Comparison of ENCODE assay signal across 16 cellular contexts in the genomic region with DNA sequence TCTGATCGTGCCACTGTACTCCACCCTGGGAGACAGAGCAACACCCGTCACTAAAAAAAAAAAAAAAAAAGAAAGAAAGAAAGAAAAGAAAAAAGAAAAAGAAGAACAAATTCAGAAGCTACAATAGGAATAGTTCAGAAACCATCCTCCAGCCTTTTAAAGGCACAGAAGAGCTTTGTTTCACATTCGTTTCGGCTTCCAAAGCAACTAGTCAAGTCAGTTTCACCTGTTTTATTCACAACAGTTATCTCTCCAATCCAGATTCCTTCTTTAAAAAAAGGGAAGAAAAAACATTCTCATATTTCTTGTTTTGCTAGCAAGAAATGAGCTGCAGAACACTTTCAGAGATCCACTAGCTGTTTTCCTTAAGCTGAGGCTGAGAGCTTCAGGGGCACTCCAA.
DNase-seq lines count a peak whose midpoint lies in the region; ATAC-seq and TF ChIP-seq lines count a peak whose summit lies in the region.
"Had no signal": no experiment of that assay in that cellular context is flagged by ENCODE, and none has a peak within 500 bp of the region (broad histone marks: within the 10 kb centered on the region; RNA-seq: fewer than 3 reads in every experiment).

No MANE protein-coding gene starts in this region.

- H2BK120ac ChIP-seq in mesenchymal stem cell (ENCODE audit: low read depth, low read length) = peak overlapping the region; percentile 4

- H3K14ac ChIP-seq in mesenchymal stem cell (ENCODE audit: low read length in 2 of 2) = no peak overlapping the region

- H3K9ac ChIP-seq in mesenchymal stem cell (ENCODE audit: low read length) = peak overlapping the region; percentile 85

- H3K23ac ChIP-seq in mesenchymal stem cell (ENCODE audit: low read length in 2 of 2) = no peak overlapping the region

- POLR2A ChIA-PET in activated CD4-positive, alpha-beta T cell treated with anti-CD3 and anti-CD28 coated beads, Interleukin-2, amount 10 ng/mL, durations not matched to agents 7 days and 5 days (lab: Charles Lee) = no interaction called here

- no peak for ATAC-seq in stimulated activated effector memory CD8-positive, alpha-beta T cell treated with anti-CD3 and anti-CD28 coated beads, Interleukin-12 subunit alpha, Interleukin-12 subunit beta, amount 100 ng/mL, for 72 hours
- ATAC-seq in heart left ventricle = no peak
- ATAC-seq: activated CD8-positive, alpha-beta memory T cell treated with anti-CD3 and anti-CD28 coated beads, Interleukin-2, amount 10 ng/mL, durations not matched to agents 7 days and 5 days had no signal

- H3K18ac ChIP-seq in mesenchymal stem cell (ENCODE audit: low read depth in 1 of 2, low read length in 2 of 2) = no peak overlapping the region

- CTCF ChIA-PET in activated CD4-positive, alpha-beta T cell treated with anti-CD3 and anti-CD28 coated beads, Interleukin-2, amount 10 ng/mL, durations not matched to agents 7 days and 5 days (lab: Charles Lee) = interaction anchor here (0.6 kb wide), 1 partner anchor 229 kb away, joined by 3 read pairs; no protein-coding TSS in a partner anchor

- H3K27ac ChIP-seq in brain microvascular endothelial cell (peak overlapping the region; percentile 96), mesenchymal stem cell (ENCODE audit: low read length, poor library complexity, severe bottlenecking) (peak overlapping the region; percentile 89), thyroid gland (no peak overlapping the region), heart left ventricle (peak overlapping the region in 2 of 12 donors; percentile 25 to 42)

- peaks cover 22% of the 10 kb centered on the region for H3K36me3 Mint-ChIP-seq in activated CD4-positive, alpha-beta T cell treated with anti-CD3 and anti-CD28 coated beads, Interleukin-2, amount 10 ng/mL, durations not matched to agents 7 days and 5 days (ENCODE audit: low read depth)
- H3K36me3 Mint-ChIP-seq in type B pancreatic cell = peaks cover 4% of the 10 kb centered on the region
- no peaks in the 10 kb centered on the region for H3K36me3 Mint-ChIP-seq in stimulated activated effector memory CD8-positive, alpha-beta T cell treated with anti-CD3 and anti-CD28 coated beads, Interleukin-12 subunit alpha, Interleukin-12 subunit beta, amount 100 ng/mL, for 72 hours
- H3K36me3 Mint-ChIP-seq: activated CD8-positive, alpha-beta memory T cell treated with anti-CD3 and anti-CD28 coated beads, Interleukin-2, amount 10 ng/mL, durations not matched to agents 7 days and 5 days had no signal

- H3K4me1 ChIP-seq in mesenchymal stem cell (ENCODE audit: control insufficient read depth, insufficient read depth, low read depth, low read length) (peaks cover 12% of the 10 kb centered on the region), thyroid gland (no peaks in the 10 kb centered on the region), heart left ventricle (peaks cover 0 to 23% (median 18%) of the 10 kb centered on the region in 12 donors)

- DNase-seq in activated CD4-positive, alpha-beta T cell treated with anti-CD3 and anti-CD28 coated beads, Interleukin-2, amount 10 ng/mL, durations not matched to agents 7 days and 5 days = no peak
- no peak for DNase-seq in activated CD4-positive, alpha-beta T cell treated with anti-CD3 and anti-CD28 coated beads, Interleukin-2, amount 50 U/mL, for 1 hour
- DNase-seq in brain microvascular endothelial cell = no peak
- peak; percentile 13 for DNase-seq in mesenchymal stem cell
- DNase-seq in type B pancreatic cell (ENCODE audit: extremely low spot score, unreplicated experiment) = no peak
- DNase-seq in thyroid gland = no peak
- no peak for DNase-seq in stimulated activated effector memory CD8-positive, alpha-beta T cell treated with anti-CD3 and anti-CD28 coated beads, Interleukin-12 subunit alpha, Interleukin-12 subunit beta, amount 100 ng/mL, for 72 hours (ENCODE audit: low spot score in 2 of 2)
- no peak for DNase-seq in heart left ventricle
- DNase-seq: activated CD4-positive, CD25-positive, alpha-beta regulatory T cell; activated CD8-positive, alpha-beta memory T cell treated with anti-CD3 and anti-CD28 coated beads, Interleukin-2, amount 10 ng/mL, durations not matched to agents 7 days and 5 days; activated gamma-delta T cell; esophagus squamous epithelium; NCI-H2107; NCI-H774; RPMI8226; stimulated activated naive CD4-positive, alpha-beta T cell had no signal

- no peak overlapping the region for H2AK5ac ChIP-seq in mesenchymal stem cell (ENCODE audit: low read length, severe bottlenecking)

- no peak overlapping the region for H4K91ac ChIP-seq in mesenchymal stem cell (ENCODE audit: low read length)

- H3K4me2 ChIP-seq in mesenchymal stem cell (ENCODE audit: low read length, poor library complexity, severe bottlenecking) = no peak overlapping the region

- TF ChIP-seq CTCF in brain microvascular endothelial cell (IDR thresholded peaks at IDR 0.05; ENCODE audit: low read depth, low read length, missing control alignments) (no peak), type B pancreatic cell (conservative IDR thresholded peaks at IDR 0.05) (no peak), thyroid gland (IDR thresholded peaks at IDR 0.05) (no peak), heart left ventricle (IDR thresholded peaks at IDR 0.05) (no peak)

- H3K27me3 ChIP-seq in brain microvascular endothelial cell (replicated peaks) (no peaks in the 10 kb centered on the region), mesenchymal stem cell (ENCODE audit: control insufficient read depth in 1 of 2, insufficient read depth in 1 of 2, low read length in 2 of 2) (no peaks in the 10 kb centered on the region), thyroid gland (no peaks in the 10 kb centered on the region), heart left ventricle (no peaks in the 10 kb centered on the region)
- H3K27me3 ChIP-seq: esophagus squamous epithelium had no signal

- in situ Hi-C loops in brain microvascular endothelial cell (cut with HindIII; ENCODE audit: low pct_ligation_motif_present, low sequenced_read_pairs) = no loop called here

- H4K8ac ChIP-seq in mesenchymal stem cell (ENCODE audit: low read length) = peak overlapping the region; percentile 32

- H3K27ac Mint-ChIP-seq in activated CD4-positive, alpha-beta T cell treated with anti-CD3 and anti-CD28 coated beads, Interleukin-2, amount 10 ng/mL, durations not matched to agents 7 days and 5 days = peak overlapping the region; percentile 59
- H3K27ac Mint-ChIP-seq in type B pancreatic cell = peak overlapping the region; percentile 23
- H3K27ac Mint-ChIP-seq in stimulated activated effector memory CD8-positive, alpha-beta T cell treated with anti-CD3 and anti-CD28 coated beads, Interleukin-12 subunit alpha, Interleukin-12 subunit beta, amount 100 ng/mL, for 72 hours = no peak overlapping the region
- H3K27ac Mint-ChIP-seq: activated CD8-positive, alpha-beta memory T cell treated with anti-CD3 and anti-CD28 coated beads, Interleukin-2, amount 10 ng/mL, durations not matched to agents 7 days and 5 days had no signal

- no peak for TF ChIP-seq POLR2A in thyroid gland (IDR thresholded peaks at IDR 0.05)
- no peak for TF ChIP-seq POLR2A in heart left ventricle (IDR thresholded peaks at IDR 0.05)

- H2BK5ac ChIP-seq in mesenchymal stem cell (ENCODE audit: low read depth, low read length, poor library complexity, severe bottlenecking) = peak overlapping the region; percentile 74

- no peaks in the 10 kb centered on the region for H3K79me1 ChIP-seq in mesenchymal stem cell (replicated peaks; ENCODE audit: low read length, poor library complexity, severe bottlenecking)

- intact Hi-C loops in thyroid gland (cut with DNase I) (no loop called here), heart left ventricle (cut with DNase I) (no loop called here)

- no peak overlapping the region for H2BK15ac ChIP-seq in mesenchymal stem cell (ENCODE audit: low read depth, poor library complexity, severe bottlenecking)

- H3K27me3 Mint-ChIP-seq in activated CD4-positive, alpha-beta T cell treated with anti-CD3 and anti-CD28 coated beads, Interleukin-2, amount 10 ng/mL, durations not matched to agents 7 days and 5 days = no peaks in the 10 kb centered on the region
- no peaks in the 10 kb centered on the region for H3K27me3 Mint-ChIP-seq in type B pancreatic cell

- no peaks in the 10 kb centered on the region for H3K9me3 ChIP-seq in mesenchymal stem cell (ENCODE audit: control insufficient read depth, low read length)
- H3K9me3 ChIP-seq in thyroid gland = no peaks in the 10 kb centered on the region
- peaks cover 0 to under 1% (median 0%) of the 10 kb centered on the region in 12 donors for H3K9me3 ChIP-seq in heart left ventricle
- H3K9me3 ChIP-seq: esophagus squamous epithelium had no signal

- H3K36me3 ChIP-seq in brain microvascular endothelial cell (replicated peaks) = no peaks in the 10 kb centered on the region
- no peaks in the 10 kb centered on the region for H3K36me3 ChIP-seq in mesenchymal stem cell (ENCODE audit: control insufficient read depth in 1 of 2, insufficient read depth in 2 of 2, low read depth in 1 of 2, low read length in 2 of 2)
- H3K36me3 ChIP-seq in thyroid gland = no peaks in the 10 kb centered on the region
- no peaks in the 10 kb centered on the region for H3K36me3 ChIP-seq in heart left ventricle
- H3K36me3 ChIP-seq: esophagus squamous epithelium had no signal

- H3K9me3 Mint-ChIP-seq in activated CD4-positive, alpha-beta T cell treated with anti-CD3 and anti-CD28 coated beads, Interleukin-2, amount 10 ng/mL, durations not matched to agents 7 days and 5 days = peaks cover 9% of the 10 kb centered on the region
- H3K9me3 Mint-ChIP-seq in type B pancreatic cell = peaks cover 10% of the 10 kb centered on the region
- no peaks in the 10 kb centered on the region for H3K9me3 Mint-ChIP-seq in stimulated activated effector memory CD8-positive, alpha-beta T cell treated with anti-CD3 and anti-CD28 coated beads, Interleukin-12 subunit alpha, Interleukin-12 subunit beta, amount 100 ng/mL, for 72 hours

- H2BK12ac ChIP-seq in mesenchymal stem cell (ENCODE audit: low read length in 2 of 2) = no peak overlapping the region

- H3K4me3 Mint-ChIP-seq in activated CD4-positive, alpha-beta T cell treated with anti-CD3 and anti-CD28 coated beads, Interleukin-2, amount 10 ng/mL, durations not matched to agents 7 days and 5 days = no peak overlapping the region
- H3K4me3 Mint-ChIP-seq in type B pancreatic cell = peak overlapping the region; percentile 3
- H3K4me3 Mint-ChIP-seq in stimulated activated effector memory CD8-positive, alpha-beta T cell treated with anti-CD3 and anti-CD28 coated beads, Interleukin-12 subunit alpha, Interleukin-12 subunit beta, amount 100 ng/mL, for 72 hours = no peak overlapping the region
- H3K4me3 Mint-ChIP-seq: activated CD8-positive, alpha-beta memory T cell treated with anti-CD3 and anti-CD28 coated beads, Interleukin-2, amount 10 ng/mL, durations not matched to agents 7 days and 5 days had no signal

- peaks cover 5% of the 10 kb centered on the region for H3K4me1 Mint-ChIP-seq in activated CD4-positive, alpha-beta T cell treated with anti-CD3 and anti-CD28 coated beads, Interleukin-2, amount 10 ng/mL, durations not matched to agents 7 days and 5 days
- peaks cover 22% of the 10 kb centered on the region for H3K4me1 Mint-ChIP-seq in type B pancreatic cell (ENCODE audit: unreplicated experiment)
- H3K4me1 Mint-ChIP-seq in stimulated activated effector memory CD8-positive, alpha-beta T cell treated with anti-CD3 and anti-CD28 coated beads, Interleukin-12 subunit alpha, Interleukin-12 subunit beta, amount 100 ng/mL, for 72 hours = no peaks in the 10 kb centered on the region
- H3K4me1 Mint-ChIP-seq: activated CD8-positive, alpha-beta memory T cell treated with anti-CD3 and anti-CD28 coated beads, Interleukin-2, amount 10 ng/mL, durations not matched to agents 7 days and 5 days had no signal

- no peak overlapping the region for H2AFZ ChIP-seq in mesenchymal stem cell (ENCODE audit: low read depth, low read length)

- H3K4me3 ChIP-seq in brain microvascular endothelial cell (ENCODE audit: low read depth, low read length) = no peak overlapping the region
- no peak overlapping the region for H3K4me3 ChIP-seq in mesenchymal stem cell (ENCODE audit: insufficient read depth in 1 of 2, low read depth in 1 of 2, low read length in 2 of 2)
- no peak overlapping the region for H3K4me3 ChIP-seq in thyroid gland (replicated peaks in 1 of 3)
- no peak overlapping the region for H3K4me3 ChIP-seq in heart left ventricle
- H3K4me3 ChIP-seq: esophagus squamous epithelium had no signal

- 80% methylated on average over 2 of the region's 4 CpGs for WGBS in mesenchymal stem cell
- 84 to 92% methylated on average over 4 of the region's 4 CpGs for WGBS in thyroid gland, 2 donors
- 64 to 76% (median 72%) methylated on average over 4 of the region's 4 CpGs for WGBS in heart left ventricle, 4 donors

- peak overlapping the region in 1 of 2 experiments; percentile 57 for H3K4ac ChIP-seq in mesenchymal stem cell (ENCODE audit: low read depth in 1 of 2, low read length in 2 of 2)

Comparison
In these comparisons a context has a peak if more than half of its experiments do, and no peak if none do; other contexts are left out.
1. H3K27ac ChIP-seq: peak in brain microvascular endothelial cell (single experiment) and mesenchymal stem cell (single experiment); none in thyroid gland (0 of 3).